26 cellular contexts compared by ENCODE assay signal in the genomic region with DNA sequence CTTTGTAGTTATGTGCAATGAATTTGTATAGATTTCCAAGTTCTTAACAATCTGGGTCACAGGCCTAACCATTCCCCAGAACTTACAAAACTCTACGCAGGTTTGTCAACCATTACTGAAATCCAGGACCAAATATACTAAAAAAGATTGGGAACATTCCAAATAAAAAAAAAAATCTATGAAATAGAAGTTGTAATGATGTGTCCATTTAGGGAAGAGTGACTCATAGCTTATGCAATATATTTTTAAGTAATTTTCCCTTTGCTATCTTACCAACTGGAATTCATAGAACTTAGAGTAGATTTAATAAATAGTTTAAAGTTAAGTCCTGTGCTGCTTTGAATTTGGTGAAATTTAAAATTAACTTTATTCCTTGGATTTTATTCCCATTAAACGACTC.
DNase-seq lines count a peak whose midpoint lies in the region; ATAC-seq, FAIRE-seq and TF ChIP-seq lines count a peak whose summit lies in the region.
"Had no signal": no experiment of that assay in that cellular context is flagged by ENCODE, and none has a peak within 500 bp of the region (broad histone marks: within the 10 kb centered on the region; RNA-seq: fewer than 3 reads in every experiment).

No MANE protein-coding gene starts in this region.

- TF ChIP-seq EP300 in A549 (IDR thresholded peaks at IDR 0.05) = no peak

- peak overlapping the region in 2 of 7 donors; percentile 23 to 65 for H3K27ac Mint-ChIP-seq in CD14-positive monocyte
- H3K27ac Mint-ChIP-seq: activated B cell treated with CpG ODN at 0.5 μM for 24 hours; activated naive CD8-positive, alpha-beta T cell treated with anti-CD3 and anti-CD28 coated beads, Interleukin-2, amount 50 U/mL, for 24 hours; IgD-negative memory B cell; type B pancreatic cell had no signal

- no peak overlapping the region for H3K9ac ChIP-seq in mammary epithelial cell (ENCODE audit: insufficient read depth, low read length)

- H3K4me1 ChIP-seq in A549 (no peaks in the 10 kb centered on the region), mammary epithelial cell (ENCODE audit: insufficient read depth, low read length) (no peaks in the 10 kb centered on the region)
- H3K4me1 ChIP-seq: stomach had no signal

- no peaks in the 10 kb centered on the region for H4K20me1 ChIP-seq in mammary epithelial cell (ENCODE audit: insufficient read depth, low read length)

- DNase-seq in A549 (ENCODE audit: low read depth in 1 of 2, low spot score in 1 of 2) (no peak), HCEC 1CT (peak; percentile 77), mammary epithelial cell (peak; percentile 2), fibroblast of villous mesenchyme (ENCODE audit: low read depth) (peak; percentile 34), NCI-H82 treated with DMSO at 0.1 percent for 48 hours (lab: John Stamatoyannopoulos, UW; ENCODE audit: unreplicated experiment) (no peak), CD14-positive monocyte (ENCODE audit: low spot score) (no peak), T1000 (lab: John Stamatoyannopoulos, UW) (no peak)
- DNase-seq in activated CD4-positive, alpha-beta T cell treated with anti-CD3 and anti-CD28 coated beads for 48 hours = no peak
- DNase-seq: activated B cell treated with CpG ODN at 0.5 μM for 24 hours; activated CD4-positive, alpha-beta T cell treated with anti-CD3 and anti-CD28 coated beads, Interleukin-2, amount 50 U/mL, for 48 hours; activated naive CD8-positive, alpha-beta T cell treated with anti-CD3 and anti-CD28 coated beads, Interleukin-2, amount 50 U/mL, for 24 hours; brain microvascular endothelial cell; dermis blood vessel endothelial cell; kidney; NCI-H146; NCI-H2171 treated with DMSO at 0.1 percent for 48 hours; NCI-H526 treated with DMSO at 0.1 percent for 48 hours; stomach had no signal

- no peak for TF ChIP-seq CTCF in A549 (IDR thresholded peaks at IDR 0.05)
- no peak for TF ChIP-seq CTCF in mammary epithelial cell (conservative IDR thresholded peaks at IDR 0.05 in 1 of 2, IDR thresholded peaks at IDR 0.05 in 1 of 2; ENCODE audit: extremely low read depth in 1 of 2, insufficient read depth in 1 of 2, low read depth in 1 of 2, low read length in 2 of 2)
- TF ChIP-seq CTCF in fibroblast of villous mesenchyme (IDR thresholded peaks at IDR 0.05; ENCODE audit: insufficient read depth, low read depth, low read length) = no peak
- no peak for TF ChIP-seq CTCF in CD14-positive monocyte (IDR thresholded peaks at IDR 0.05)

- intact Hi-C loops in mammary epithelial cell (cut with micrococcal nuclease) (no loop called here), CD14-positive monocyte (cut with micrococcal nuclease) (no loop called here)

- no peak for ATAC-seq in A549
- ATAC-seq: activated naive CD8-positive, alpha-beta T cell treated with anti-CD3 and anti-CD28 coated beads, Interleukin-2, amount 50 U/mL, for 24 hours; Right ventricle myocardium inferior had no signal

- peaks cover 9% of the 10 kb centered on the region for H3K4me1 Mint-ChIP-seq in CD14-positive monocyte
- H3K4me1 Mint-ChIP-seq: activated B cell treated with CpG ODN at 0.5 μM for 24 hours; activated naive CD8-positive, alpha-beta T cell treated with anti-CD3 and anti-CD28 coated beads, Interleukin-2, amount 50 U/mL, for 24 hours; IgD-negative memory B cell had no signal

- POLR2A ChIA-PET in A549 (lab: Yijun Ruan, JAX) = no interaction called here

- peaks cover 0 to 10% (median 3%) of the 10 kb centered on the region in 7 donors for H3K9me3 Mint-ChIP-seq in CD14-positive monocyte

- H3K4me3 Mint-ChIP-seq in CD14-positive monocyte = no peak overlapping the region
- H3K4me3 Mint-ChIP-seq: activated B cell treated with CpG ODN at 0.5 μM for 24 hours; activated naive CD8-positive, alpha-beta T cell treated with anti-CD3 and anti-CD28 coated beads, Interleukin-2, amount 50 U/mL, for 24 hours; type B pancreatic cell had no signal

- H3K27me3 ChIP-seq in mammary epithelial cell (ENCODE audit: insufficient read depth, low read length) = no peaks in the 10 kb centered on the region
- H3K27me3 ChIP-seq: brain microvascular endothelial cell, neutrophil, stomach had no signal

- no peak for TF ChIP-seq POLR2A in A549 (IDR thresholded peaks at IDR 0.05; ENCODE audit: low read length)

- H3K4me3 ChIP-seq in A549 (no peak overlapping the region), mammary epithelial cell (replicated peaks in 1 of 3; ENCODE audit: insufficient read depth in 1 of 3, low read depth in 2 of 3, low read length in 3 of 3) (no peak overlapping the region), fibroblast of villous mesenchyme (ENCODE audit: low read depth, low read length) (no peak overlapping the region)
- H3K4me3 ChIP-seq: stomach had no signal

- H2AFZ ChIP-seq in mammary epithelial cell (ENCODE audit: low read depth, low read length) = no peak overlapping the region

- no peaks in the 10 kb centered on the region for H3K36me3 Mint-ChIP-seq in CD14-positive monocyte
- H3K36me3 Mint-ChIP-seq: IgD-negative memory B cell, type B pancreatic cell had no signal

- no peak for TF ChIP-seq RAD21 in A549 (conservative IDR thresholded peaks at IDR 0.05 in 1 of 2, IDR thresholded peaks at IDR 0.05 in 1 of 2)

- dilution Hi-C loops in mammary epithelial cell (cut with HindIII; ENCODE audit: low sequenced_read_pairs) = no loop called here

- H3K9me3 ChIP-seq in A549 (no peaks in the 10 kb centered on the region), mammary epithelial cell (replicated peaks; ENCODE audit: insufficient read depth, low read length) (no peaks in the 10 kb centered on the region)
- H3K9me3 ChIP-seq: neutrophil, stomach had no signal

- no peaks in the 10 kb centered on the region for H3K36me3 ChIP-seq in mammary epithelial cell (ENCODE audit: insufficient read depth, low read length)
- H3K36me3 ChIP-seq: brain microvascular endothelial cell, neutrophil, stomach had no signal

- in situ Hi-C loops in mammary epithelial cell (cut with MboI; ENCODE audit: low sequenced_read_pairs in 2 of 2) = no loop called here

- CTCF ChIA-PET in A549 (lab: Yijun Ruan, JAX) (interaction anchor here (0.6 to 1.0 kb wide), 3 partner anchors 56 to 1647 kb away, joined by 3 read pairs; no protein-coding TSS in a partner anchor), mammary epithelial cell (lab: Charles Lee; ENCODE audit: low non-redundant PET) (no interaction called here)

- H3K27ac ChIP-seq in A549 = no peak overlapping the region
- H3K27ac ChIP-seq in mammary epithelial cell (ENCODE audit: insufficient read depth, low read depth, low read length) = no peak overlapping the region
- H3K27ac ChIP-seq: brain microvascular endothelial cell, C4-2B, neutrophil, stomach had no signal

- FAIRE-seq in A549 (lab: Jason Lieb, UNC) = peak; percentile 43
- FAIRE-seq: D721Med, endothelial cell of umbilical vein, H54, kidney had no signal

- no TSS peak for BruUV-seq in mammary epithelial cell (replicated peaks; lab: Mats Ljungman, UMichigan)

- H3K27me3 Mint-ChIP-seq in CD14-positive monocyte (ENCODE audit: low read depth in 3 of 3) = no peaks in the 10 kb centered on the region
- H3K27me3 Mint-ChIP-seq: IgD-negative memory B cell, type B pancreatic cell had no signal

- no peaks in the 10 kb centered on the region for H3K79me2 ChIP-seq in mammary epithelial cell (ENCODE audit: insufficient read depth, low read length)

- H3K4me2 ChIP-seq in A549 (no peak overlapping the region), mammary epithelial cell (ENCODE audit: insufficient read depth, low read depth, low read length) (no peak overlapping the region)

- WGBS in A549 (ENCODE audit: missing lambda C conversion rate) = 21% methylated on average over 2 of the region's 2 CpGs
- WGBS in mammary epithelial cell (ENCODE audit: low coverage, missing lambda C conversion rate) = 87% methylated on average over 2 of the region's 2 CpGs

TF ChIP-seq in A549, 52 proteins besides CTCF, POLR2A, EP300 and RAD21:
- TF ChIP-seq FOSL2 (IDR thresholded peaks at IDR 0.05) = no peak
- TF ChIP-seq FOSL2 (CRISPR knock-in tag; IDR thresholded peaks at IDR 0.05) = peak; percentile 32; the same call in 1 of the 2 replicates
- TF ChIP-seq, protein P1, sequence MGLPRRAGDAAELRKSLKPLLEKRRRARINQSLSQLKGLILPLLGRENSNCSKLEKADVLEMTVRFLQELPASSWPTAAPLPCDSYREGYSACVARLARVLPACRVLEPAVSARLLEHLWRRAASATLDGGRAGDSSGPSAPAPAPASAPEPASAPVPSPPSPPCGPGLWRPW (IDR thresholded peaks at IDR 0.05) = no peak
- TF ChIP-seq, protein P2, sequence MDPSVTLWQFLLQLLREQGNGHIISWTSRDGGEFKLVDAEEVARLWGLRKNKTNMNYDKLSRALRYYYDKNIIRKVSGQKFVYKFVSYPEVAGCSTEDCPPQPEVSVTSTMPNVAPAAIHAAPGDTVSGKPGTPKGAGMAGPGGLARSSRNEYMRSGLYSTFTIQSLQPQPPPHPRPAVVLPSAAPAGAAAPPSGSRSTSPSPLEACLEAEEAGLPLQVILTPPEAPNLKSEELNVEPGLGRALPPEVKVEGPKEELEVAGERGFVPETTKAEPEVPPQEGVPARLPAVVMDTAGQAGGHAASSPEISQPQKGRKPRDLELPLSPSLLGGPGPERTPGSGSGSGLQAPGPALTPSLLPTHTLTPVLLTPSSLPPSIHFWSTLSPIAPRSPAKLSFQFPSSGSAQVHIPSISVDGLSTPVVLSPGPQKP (IDR thresholded peaks at IDR 0.05; ENCODE audit: low read depth, low read length) = no peak

Comparison
In these comparisons a context has a peak if more than half of its experiments do, and no peak if none do; other contexts are left out.
1. DNase-seq: peak in HCEC 1CT (single experiment), mammary epithelial cell (single experiment) and fibroblast of villous mesenchyme (single experiment); none in A549 (0 of 2), NCI-H82 treated with DMSO at 0.1 percent for 48 hours (single experiment), CD14-positive monocyte (single experiment), T1000 (single experiment) and activated CD4-positive, alpha-beta T cell treated with anti-CD3 and anti-CD28 coated beads for 48 hours (single experiment).